ENCODE assay signal across 1 cellular context in the genomic region with DNA sequence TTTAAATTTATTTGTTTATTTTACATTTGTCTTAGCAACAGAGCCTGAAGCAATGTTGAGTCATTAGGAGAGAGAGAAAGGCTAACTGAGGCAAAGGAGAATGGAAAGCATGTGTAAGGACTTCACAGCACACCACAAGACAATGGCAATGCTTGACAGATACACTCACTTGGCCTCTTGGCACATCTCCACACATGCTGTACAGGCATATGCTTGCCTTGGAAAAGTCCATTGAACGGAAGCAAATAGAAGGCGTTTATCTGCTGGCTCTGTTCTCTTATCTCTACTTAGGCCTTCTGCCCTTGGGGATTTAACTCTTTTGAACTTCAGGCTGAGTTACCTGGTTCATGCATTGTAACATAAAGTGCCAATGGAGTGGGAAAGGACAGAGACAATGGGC.
TF ChIP-seq lines count a peak whose summit lies in the region.

No MANE protein-coding gene starts in this region.

TF ChIP-seq in K562, 482 proteins besides CTCF, POLR2A, EP300 and RAD21 (continued from another document and continues in another):
- TF ChIP-seq ZNF146 (CRISPR knock-in tag; IDR thresholded peaks at IDR 0.05; ENCODE audit: unreplicated experiment) (no peak), ZNF133 (CRISPR knock-in tag; IDR thresholded peaks at IDR 0.05) (no peak), CBX2 (IDR thresholded peaks at IDR 0.05; ENCODE audit: insufficient read depth, low read length, poor library complexity, severe bottlenecking) (no peak), NCOA2 (IDR thresholded peaks at IDR 0.05; ENCODE audit: partially characterized antibody in 2 of 2) (no peak), ERF (CRISPR knock-in tag; IDR thresholded peaks at IDR 0.05) (no peak), XRCC3 (IDR thresholded peaks at IDR 0.05) (no peak), SMAD1 (IDR thresholded peaks at IDR 0.05; ENCODE audit: low read depth, low read length, partially characterized antibody) (no peak), CBFB (CRISPR knock-in tag; IDR thresholded peaks at IDR 0.05) (no peak), CEBPG (CRISPR knock-in tag; IDR thresholded peaks at IDR 0.05) (0 out of 2 replicates have a peak, but pooled peaks have one; percentile 20), CEBPG (tag; conservative IDR thresholded peaks at IDR 0.05 in 1 of 2, IDR thresholded peaks at IDR 0.05 in 1 of 2) (peak in 1 of 2 experiments; percentile 35; a peak in 1 of 4 replicates), FOS (IDR thresholded peaks at IDR 0.05; ENCODE audit: extremely low read depth, insufficient read length) (no peak), ARID2 (IDR thresholded peaks at IDR 0.05) (no peak), ZNF140 (CRISPR knock-in tag; IDR thresholded peaks at IDR 0.05) (no peak), ZNF445 (CRISPR knock-in tag; IDR thresholded peaks at IDR 0.05; ENCODE audit: low read depth) (no peak), HDAC8 (tag; IDR thresholded peaks at IDR 0.05) (no peak), TAF9B (IDR thresholded peaks at IDR 0.05; ENCODE audit: partially characterized antibody) (no peak), RNF2 (IDR thresholded peaks at IDR 0.05) (peak; percentile 50; the same call in 1 of the 2 replicates), ZNF134 (CRISPR knock-in tag; conservative IDR thresholded peaks at IDR 0.05) (no peak), TAL1 (IDR thresholded peaks at IDR 0.05) (no peak), NUFIP1 (IDR thresholded peaks at IDR 0.05; ENCODE audit: partially characterized antibody) (no peak), JUND (IDR thresholded peaks at IDR 0.05; ENCODE audit: borderline replicate concordance, low read depth, low read length) (peak; percentile 43; the same call in 1 of the 2 replicates), JUND (tag; IDR thresholded peaks at IDR 0.05; ENCODE audit: borderline replicate concordance, low read depth, low read length) (peak; percentile 52; the same call in 1 of the 3 replicates), ILK (tag; IDR thresholded peaks at IDR 0.05; ENCODE audit: borderline replicate concordance, low read depth) (no peak), ZNF444 (CRISPR knock-in tag; IDR thresholded peaks at IDR 0.05) (no peak), HDGF (IDR thresholded peaks at IDR 0.05) (0 out of 2 replicates have a peak, but pooled peaks have one; percentile 52), MAFG (tag; conservative IDR thresholded peaks at IDR 0.05) (no peak), JUN (IDR thresholded peaks at IDR 0.05; ENCODE audit: borderline replicate concordance, low read depth, low read length) (peak; percentile 57; the same call in 1 of the 2 replicates), JUN (CRISPR knock-in tag; IDR thresholded peaks at IDR 0.05; ENCODE audit: borderline replicate concordance) (no peak), MTA2 (IDR thresholded peaks at IDR 0.05; ENCODE audit: low read depth) (no peak), CBX3 (IDR thresholded peaks at IDR 0.05; ENCODE audit: borderline replicate concordance in 1 of 2, low read length in 2 of 2) (peak in 1 of 2 experiments; percentile 34; a peak in 1 of 3 replicates), ZNF408 (CRISPR knock-in tag; IDR thresholded peaks at IDR 0.05; ENCODE audit: low read depth) (no peak), NR2F6 (CRISPR knock-in tag; IDR thresholded peaks at IDR 0.05) (no peak), ZNF347 (CRISPR knock-in tag; IDR thresholded peaks at IDR 0.05; ENCODE audit: low read depth) (no peak), KLF10 (CRISPR knock-in tag; IDR thresholded peaks at IDR 0.05) (no peak), SOX6 (IDR thresholded peaks at IDR 0.05) (peak; percentile 91), ZNF76 (CRISPR knock-in tag; IDR thresholded peaks at IDR 0.05; ENCODE audit: borderline replicate concordance) (no peak), PHF21A (IDR thresholded peaks at IDR 0.05; ENCODE audit: borderline replicate concordance, low read depth) (no peak), NCOA1 (IDR thresholded peaks at IDR 0.05; ENCODE audit: low read depth) (peak; percentile 21; the same call in 1 of the 2 replicates), MAFK (IDR thresholded peaks at IDR 0.05; ENCODE audit: low read length) (no peak), ZNF165 (CRISPR knock-in tag; IDR thresholded peaks at IDR 0.05; ENCODE audit: borderline replicate concordance) (no peak)
- TF ChIP-seq, protein P1, sequence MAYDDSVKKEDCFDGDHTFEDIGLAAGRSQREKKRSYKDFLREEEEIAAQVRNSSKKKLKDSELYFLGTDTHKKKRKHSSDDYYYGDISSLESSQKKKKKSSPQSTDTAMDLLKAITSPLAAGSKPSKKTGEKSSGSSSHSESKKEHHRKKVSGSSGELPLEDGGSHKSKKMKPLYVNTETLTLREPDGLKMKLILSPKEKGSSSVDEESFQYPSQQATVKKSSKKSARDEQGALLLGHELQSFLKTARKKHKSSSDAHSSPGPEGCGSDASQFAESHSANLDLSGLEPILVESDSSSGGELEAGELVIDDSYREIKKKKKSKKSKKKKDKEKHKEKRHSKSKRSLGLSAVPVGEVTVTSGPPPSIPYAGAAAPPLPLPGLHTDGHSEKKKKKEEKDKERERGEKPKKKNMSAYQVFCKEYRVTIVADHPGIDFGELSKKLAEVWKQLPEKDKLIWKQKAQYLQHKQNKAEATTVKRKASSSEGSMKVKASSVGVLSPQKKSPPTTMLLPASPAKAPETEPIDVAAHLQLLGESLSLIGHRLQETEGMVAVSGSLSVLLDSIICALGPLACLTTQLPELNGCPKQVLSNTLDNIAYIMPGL (CRISPR knock-in tag; IDR thresholded peaks at IDR 0.05): no peak
- TF ChIP-seq, protein P2, sequence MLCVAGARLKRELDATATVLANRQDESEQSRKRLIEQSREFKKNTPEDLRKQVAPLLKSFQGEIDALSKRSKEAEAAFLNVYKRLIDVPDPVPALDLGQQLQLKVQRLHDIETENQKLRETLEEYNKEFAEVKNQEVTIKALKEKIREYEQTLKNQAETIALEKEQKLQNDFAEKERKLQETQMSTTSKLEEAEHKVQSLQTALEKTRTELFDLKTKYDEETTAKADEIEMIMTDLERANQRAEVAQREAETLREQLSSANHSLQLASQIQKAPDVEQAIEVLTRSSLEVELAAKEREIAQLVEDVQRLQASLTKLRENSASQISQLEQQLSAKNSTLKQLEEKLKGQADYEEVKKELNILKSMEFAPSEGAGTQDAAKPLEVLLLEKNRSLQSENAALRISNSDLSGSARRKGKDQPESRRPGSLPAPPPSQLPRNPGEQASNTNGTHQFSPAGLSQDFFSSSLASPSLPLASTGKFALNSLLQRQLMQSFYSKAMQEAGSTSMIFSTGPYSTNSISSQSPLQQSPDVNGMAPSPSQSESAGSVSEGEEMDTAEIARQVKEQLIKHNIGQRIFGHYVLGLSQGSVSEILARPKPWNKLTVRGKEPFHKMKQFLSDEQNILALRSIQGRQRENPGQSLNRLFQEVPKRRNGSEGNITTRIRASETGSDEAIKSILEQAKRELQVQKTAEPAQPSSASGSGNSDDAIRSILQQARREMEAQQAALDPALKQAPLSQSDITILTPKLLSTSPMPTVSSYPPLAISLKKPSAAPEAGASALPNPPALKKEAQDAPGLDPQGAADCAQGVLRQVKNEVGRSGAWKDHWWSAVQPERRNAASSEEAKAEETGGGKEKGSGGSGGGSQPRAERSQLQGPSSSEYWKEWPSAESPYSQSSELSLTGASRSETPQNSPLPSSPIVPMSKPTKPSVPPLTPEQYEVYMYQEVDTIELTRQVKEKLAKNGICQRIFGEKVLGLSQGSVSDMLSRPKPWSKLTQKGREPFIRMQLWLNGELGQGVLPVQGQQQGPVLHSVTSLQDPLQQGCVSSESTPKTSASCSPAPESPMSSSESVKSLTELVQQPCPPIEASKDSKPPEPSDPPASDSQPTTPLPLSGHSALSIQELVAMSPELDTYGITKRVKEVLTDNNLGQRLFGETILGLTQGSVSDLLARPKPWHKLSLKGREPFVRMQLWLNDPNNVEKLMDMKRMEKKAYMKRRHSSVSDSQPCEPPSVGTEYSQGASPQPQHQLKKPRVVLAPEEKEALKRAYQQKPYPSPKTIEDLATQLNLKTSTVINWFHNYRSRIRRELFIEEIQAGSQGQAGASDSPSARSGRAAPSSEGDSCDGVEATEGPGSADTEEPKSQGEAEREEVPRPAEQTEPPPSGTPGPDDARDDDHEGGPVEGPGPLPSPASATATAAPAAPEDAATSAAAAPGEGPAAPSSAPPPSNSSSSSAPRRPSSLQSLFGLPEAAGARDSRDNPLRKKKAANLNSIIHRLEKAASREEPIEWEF (CRISPR knock-in tag; IDR thresholded peaks at IDR 0.05): no peak
- TF ChIP-seq, protein P3, sequence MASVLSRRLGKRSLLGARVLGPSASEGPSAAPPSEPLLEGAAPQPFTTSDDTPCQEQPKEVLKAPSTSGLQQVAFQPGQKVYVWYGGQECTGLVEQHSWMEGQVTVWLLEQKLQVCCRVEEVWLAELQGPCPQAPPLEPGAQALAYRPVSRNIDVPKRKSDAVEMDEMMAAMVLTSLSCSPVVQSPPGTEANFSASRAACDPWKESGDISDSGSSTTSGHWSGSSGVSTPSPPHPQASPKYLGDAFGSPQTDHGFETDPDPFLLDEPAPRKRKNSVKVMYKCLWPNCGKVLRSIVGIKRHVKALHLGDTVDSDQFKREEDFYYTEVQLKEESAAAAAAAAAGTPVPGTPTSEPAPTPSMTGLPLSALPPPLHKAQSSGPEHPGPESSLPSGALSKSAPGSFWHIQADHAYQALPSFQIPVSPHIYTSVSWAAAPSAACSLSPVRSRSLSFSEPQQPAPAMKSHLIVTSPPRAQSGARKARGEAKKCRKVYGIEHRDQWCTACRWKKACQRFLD (CRISPR knock-in tag; IDR thresholded peaks at IDR 0.05): no peak
- TF ChIP-seq, protein P4, sequence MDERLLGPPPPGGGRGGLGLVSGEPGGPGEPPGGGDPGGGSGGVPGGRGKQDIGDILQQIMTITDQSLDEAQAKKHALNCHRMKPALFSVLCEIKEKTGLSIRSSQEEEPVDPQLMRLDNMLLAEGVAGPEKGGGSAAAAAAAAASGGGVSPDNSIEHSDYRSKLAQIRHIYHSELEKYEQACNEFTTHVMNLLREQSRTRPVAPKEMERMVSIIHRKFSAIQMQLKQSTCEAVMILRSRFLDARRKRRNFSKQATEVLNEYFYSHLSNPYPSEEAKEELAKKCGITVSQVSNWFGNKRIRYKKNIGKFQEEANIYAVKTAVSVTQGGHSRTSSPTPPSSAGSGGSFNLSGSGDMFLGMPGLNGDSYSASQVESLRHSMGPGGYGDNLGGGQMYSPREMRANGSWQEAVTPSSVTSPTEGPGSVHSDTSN (CRISPR knock-in tag; IDR thresholded peaks at IDR 0.05; ENCODE audit: low read depth): no peak
- TF ChIP-seq, protein P4 (tag; conservative IDR thresholded peaks at IDR 0.05; ENCODE audit: low read depth): no peak
- TF ChIP-seq, protein P5, sequence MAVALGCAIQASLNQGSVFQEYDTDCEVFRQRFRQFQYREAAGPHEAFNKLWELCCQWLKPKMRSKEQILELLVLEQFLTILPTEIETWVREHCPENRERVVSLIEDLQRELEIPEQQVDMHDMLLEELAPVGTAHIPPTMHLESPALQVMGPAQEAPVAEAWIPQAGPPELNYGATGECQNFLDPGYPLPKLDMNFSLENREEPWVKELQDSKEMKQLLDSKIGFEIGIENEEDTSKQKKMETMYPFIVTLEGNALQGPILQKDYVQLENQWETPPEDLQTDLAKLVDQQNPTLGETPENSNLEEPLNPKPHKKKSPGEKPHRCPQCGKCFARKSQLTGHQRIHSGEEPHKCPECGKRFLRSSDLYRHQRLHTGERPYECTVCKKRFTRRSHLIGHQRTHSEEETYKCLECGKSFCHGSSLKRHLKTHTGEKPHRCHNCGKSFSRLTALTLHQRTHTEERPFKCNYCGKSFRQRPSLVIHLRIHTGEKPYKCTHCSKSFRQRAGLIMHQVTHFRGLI (CRISPR knock-in tag; IDR thresholded peaks at IDR 0.05): no peak
- TF ChIP-seq, protein P6, sequence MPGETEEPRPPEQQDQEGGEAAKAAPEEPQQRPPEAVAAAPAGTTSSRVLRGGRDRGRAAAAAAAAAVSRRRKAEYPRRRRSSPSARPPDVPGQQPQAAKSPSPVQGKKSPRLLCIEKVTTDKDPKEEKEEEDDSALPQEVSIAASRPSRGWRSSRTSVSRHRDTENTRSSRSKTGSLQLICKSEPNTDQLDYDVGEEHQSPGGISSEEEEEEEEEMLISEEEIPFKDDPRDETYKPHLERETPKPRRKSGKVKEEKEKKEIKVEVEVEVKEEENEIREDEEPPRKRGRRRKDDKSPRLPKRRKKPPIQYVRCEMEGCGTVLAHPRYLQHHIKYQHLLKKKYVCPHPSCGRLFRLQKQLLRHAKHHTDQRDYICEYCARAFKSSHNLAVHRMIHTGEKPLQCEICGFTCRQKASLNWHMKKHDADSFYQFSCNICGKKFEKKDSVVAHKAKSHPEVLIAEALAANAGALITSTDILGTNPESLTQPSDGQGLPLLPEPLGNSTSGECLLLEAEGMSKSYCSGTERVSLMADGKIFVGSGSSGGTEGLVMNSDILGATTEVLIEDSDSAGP (CRISPR knock-in tag; IDR thresholded peaks at IDR 0.05): no peak
- TF ChIP-seq, protein P7, sequence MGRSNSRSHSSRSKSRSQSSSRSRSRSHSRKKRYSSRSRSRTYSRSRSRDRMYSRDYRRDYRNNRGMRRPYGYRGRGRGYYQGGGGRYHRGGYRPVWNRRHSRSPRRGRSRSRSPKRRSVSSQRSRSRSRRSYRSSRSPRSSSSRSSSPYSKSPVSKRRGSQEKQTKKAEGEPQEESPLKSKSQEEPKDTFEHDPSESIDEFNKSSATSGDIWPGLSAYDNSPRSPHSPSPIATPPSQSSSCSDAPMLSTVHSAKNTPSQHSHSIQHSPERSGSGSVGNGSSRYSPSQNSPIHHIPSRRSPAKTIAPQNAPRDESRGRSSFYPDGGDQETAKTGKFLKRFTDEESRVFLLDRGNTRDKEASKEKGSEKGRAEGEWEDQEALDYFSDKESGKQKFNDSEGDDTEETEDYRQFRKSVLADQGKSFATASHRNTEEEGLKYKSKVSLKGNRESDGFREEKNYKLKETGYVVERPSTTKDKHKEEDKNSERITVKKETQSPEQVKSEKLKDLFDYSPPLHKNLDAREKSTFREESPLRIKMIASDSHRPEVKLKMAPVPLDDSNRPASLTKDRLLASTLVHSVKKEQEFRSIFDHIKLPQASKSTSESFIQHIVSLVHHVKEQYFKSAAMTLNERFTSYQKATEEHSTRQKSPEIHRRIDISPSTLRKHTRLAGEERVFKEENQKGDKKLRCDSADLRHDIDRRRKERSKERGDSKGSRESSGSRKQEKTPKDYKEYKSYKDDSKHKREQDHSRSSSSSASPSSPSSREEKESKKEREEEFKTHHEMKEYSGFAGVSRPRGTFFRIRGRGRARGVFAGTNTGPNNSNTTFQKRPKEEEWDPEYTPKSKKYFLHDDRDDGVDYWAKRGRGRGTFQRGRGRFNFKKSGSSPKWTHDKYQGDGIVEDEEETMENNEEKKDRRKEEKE (IDR thresholded peaks at IDR 0.05; ENCODE audit: borderline replicate concordance in 1 of 2, control insufficient read depth in 1 of 2, low read depth in 2 of 2, low read length in 1 of 2): no peak
